Comparison of ENCODE assay signal across 1 cellular context in genomic region chr21:27769763-27770162, GRCh38.
TF ChIP-seq lines count a peak whose summit lies in the region.

No MANE protein-coding gene starts in this region.

TF ChIP-seq in SK-N-SH, 30 proteins besides CTCF, POLR2A, EP300 and RAD21 (continued from another document):
- TF ChIP-seq IRF3 (IDR thresholded peaks at IDR 0.05; ENCODE audit: low read depth, low read length) (no peak), RFX5 (IDR thresholded peaks at IDR 0.05; ENCODE audit: low read length) (no peak), RXRA (IDR thresholded peaks at IDR 0.05; ENCODE audit: borderline replicate concordance, low read depth) (no peak), TEAD4 (IDR thresholded peaks at IDR 0.05; ENCODE audit: borderline replicate concordance, insufficient read depth) (no peak), CHD2 (IDR thresholded peaks at IDR 0.05; ENCODE audit: low read length, partially characterized antibody) (no peak), NFIC (IDR thresholded peaks at IDR 0.05; ENCODE audit: borderline replicate concordance) (no peak)
